Comparison of ENCODE assay signal across 4 cellular contexts in the genomic region with DNA sequence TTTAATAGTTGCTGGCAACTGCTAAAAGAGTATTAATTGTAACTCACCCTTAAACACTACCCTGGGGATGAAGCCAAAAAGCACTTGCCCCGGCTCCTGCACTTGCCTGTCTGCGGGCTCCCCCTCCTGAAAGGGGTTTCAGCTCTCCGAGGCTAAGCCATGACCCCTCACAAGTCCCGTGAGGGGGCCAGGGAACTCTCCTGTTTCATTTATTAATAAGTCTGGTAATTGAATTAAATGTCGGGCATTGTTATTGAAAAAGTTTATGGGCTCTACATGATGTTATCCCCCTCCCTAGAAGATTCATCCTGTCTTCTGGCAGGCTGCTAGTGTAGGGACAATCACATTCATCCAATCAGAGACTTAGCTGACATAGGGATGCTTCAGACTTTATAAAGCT. TPM values are rescaled to one million over a fixed set of nuclear protein-coding genes. Genes with fewer than 3 reads are reported as not detected.
"Had no signal": no experiment of that assay in that cellular context is flagged by ENCODE, and none has a peak within 500 bp of the region (broad histone marks: within the 10 kb centered on the region; RNA-seq: fewer than 3 reads in every experiment).

No MANE protein-coding gene starts in this region.

- ATAC-seq: GM12878 had no signal

- DNase-seq: GDM1, GF-D8 had no signal

- H3K4me3 ChIP-seq: GM12878 had no signal

RNA-seq across cellular contexts. Expression of a gene that starts 56.2 kb away (rescaled TPM):
- total RNA-seq: G401, GM12878 had no signal
- polyA plus RNA-seq: GM12878 had no signal
